22 cellular contexts compared by ENCODE assay signal in the genomic region with DNA sequence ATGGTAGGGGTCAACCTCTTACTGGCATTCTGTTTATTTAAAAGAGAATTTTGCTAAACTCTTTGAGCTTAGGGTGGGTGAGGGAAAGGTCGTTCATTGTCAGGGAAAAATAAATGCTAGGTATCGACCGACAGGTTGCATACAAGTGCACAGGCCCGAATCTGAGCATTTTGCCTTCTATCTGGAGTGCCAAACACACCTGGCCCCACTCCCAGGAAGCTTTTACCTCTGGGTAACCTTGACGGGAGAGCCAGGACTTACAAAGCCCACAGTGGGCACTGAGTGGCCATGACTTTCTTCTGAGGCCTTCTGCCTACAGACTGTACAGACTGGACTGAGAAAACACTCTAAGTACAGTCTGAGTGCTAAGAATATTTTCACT.
A peak's percentile ranks its signal among the peaks of the same experiment; 100 is the strongest.
DNase-seq lines count a peak whose midpoint lies in the region; ATAC-seq, FAIRE-seq and TF ChIP-seq lines count a peak whose summit lies in the region.
"Had no signal": no experiment of that assay in that cellular context is flagged by ENCODE, and none has a peak within 500 bp of the region (broad histone marks: within the 10 kb centered on the region; RNA-seq: fewer than 3 reads in every experiment).

No MANE protein-coding gene starts in this region.

- no peak overlapping the region for H3K4me3 Mint-ChIP-seq in CD4-positive, alpha-beta T cell
- H3K4me3 Mint-ChIP-seq in GM23338: no peak overlapping the region
- peak overlapping the region; percentile 56 for H3K4me3 Mint-ChIP-seq in activated T-helper 1 cell treated with anti-CD3 and anti-CD28 coated beads, Interleukin-12 subunit alpha, Interleukin-12 subunit beta, Interleukin-2, Interleukin-4 antibody, amounts not matched to agents 30 ng/mL and 10 ng/mL and 1 ng/mL, durations not matched to agents 14 hours and 24 hours and 36 hours
- H3K4me3 Mint-ChIP-seq: neural progenitor cell had no signal

- WGBS in pancreas, 2 donors: 13 to 14% methylated on average over 5 of the region's 5 CpGs

- peaks cover 79% of the 10 kb centered on the region for H3K36me3 Mint-ChIP-seq in CD4-positive, alpha-beta T cell (ENCODE audit: low read depth)
- no peaks in the 10 kb centered on the region for H3K36me3 Mint-ChIP-seq in GM23338 (ENCODE audit: low read depth)
- peaks cover 62% of the 10 kb centered on the region for H3K36me3 Mint-ChIP-seq in activated T-helper 1 cell treated with anti-CD3 and anti-CD28 coated beads, Interleukin-12 subunit alpha, Interleukin-12 subunit beta, Interleukin-2, Interleukin-4 antibody, amounts not matched to agents 30 ng/mL and 10 ng/mL and 1 ng/mL, durations not matched to agents 14 hours and 24 hours and 36 hours (ENCODE audit: low read depth)
- H3K36me3 Mint-ChIP-seq: neural progenitor cell had no signal

- no peak for DNase-seq in CD4-positive, alpha-beta T cell
- DNase-seq in GM23338 (ENCODE audit: low spot score): no peak
- no peak for DNase-seq in activated T-helper 1 cell treated with anti-CD3 and anti-CD28 coated beads, Interleukin-12 subunit alpha, Interleukin-12 subunit beta, Interleukin-2, Interleukin-4 antibody, amounts not matched to agents 30 ng/mL and 10 ng/mL and 1 ng/mL, durations not matched to agents 14 hours and 24 hours and 36 hours (ENCODE audit: low spot score)
- peak in 4 of 6 donors; percentile 78 to 89 (median 85) for DNase-seq in pancreas
- DNase-seq in DMS153 (lab: John Stamatoyannopoulos, UW): no peak
- no peak for DNase-seq in NCI-H2171 (lab: John Stamatoyannopoulos, UW)
- DNase-seq: activated gamma-delta T cell; erythroblast; GOT3; head of caudate nucleus; islet precursor cell; NCI-H1436 treated with DMSO at 0.1 percent for 48 hours; NCI-H446; OCI-M1; stimulated activated CD4-positive, alpha-beta T cell treated with anti-CD3 and anti-CD28 coated beads, Interleukin-4, amount 100 ng/mL, for 24 hours; stimulated activated CD8-positive, alpha-beta memory T cell treated with anti-CD3 and anti-CD28 coated beads, Interleukin-4, amount 100 ng/mL, for 48 hours had no signal

- H3K9me3 ChIP-seq in CD4-positive, alpha-beta T cell (ENCODE audit: control insufficient read depth, low read length): no peaks in the 10 kb centered on the region
- no peaks in the 10 kb centered on the region for H3K9me3 ChIP-seq in pancreas

- H3K9me2 ChIP-seq in GM23338 (ENCODE audit: insufficient read depth): no peaks in the 10 kb centered on the region

- H3K4me2 ChIP-seq in GM23338: peak overlapping the region; percentile 39; the same call in 1 of the 2 replicates
- H3K4me2 ChIP-seq: neural progenitor cell had no signal

- no peak for ATAC-seq in CD4-positive, alpha-beta T cell (ENCODE audit: poor library complexity)
- ATAC-seq in GM23338 (no peak), pancreas (peak; percentile 84 to 94 (median 88)), GM21360 (IDR thresholded peaks at IDR 0.05; ENCODE audit: unreplicated experiment) (no peak), HG02852 (IDR thresholded peaks at IDR 0.05; ENCODE audit: unreplicated experiment) (no peak)

- no peaks in the 10 kb centered on the region for H3K79me2 ChIP-seq in GM23338 (replicated peaks; ENCODE audit: insufficient read depth)

- H3K27ac Mint-ChIP-seq in CD4-positive, alpha-beta T cell: peak overlapping the region; percentile 76
- no peak overlapping the region for H3K27ac Mint-ChIP-seq in GM23338
- H3K27ac Mint-ChIP-seq in activated T-helper 1 cell treated with anti-CD3 and anti-CD28 coated beads, Interleukin-12 subunit alpha, Interleukin-12 subunit beta, Interleukin-2, Interleukin-4 antibody, amounts not matched to agents 30 ng/mL and 10 ng/mL and 1 ng/mL, durations not matched to agents 14 hours and 24 hours and 36 hours: peak overlapping the region; percentile 85
- H3K27ac Mint-ChIP-seq: neural progenitor cell had no signal

- no peak overlapping the region for H3K27ac ChIP-seq in CD4-positive, alpha-beta T cell (ENCODE audit: low read depth, low read length)
- H3K27ac ChIP-seq in GM23338 (ENCODE audit: low read depth) (peak overlapping the region; percentile 80; the same call in 1 of the 2 replicates), pancreas (peak overlapping the region; percentile 24 to 76 (median 67))
- H3K27ac ChIP-seq: neural progenitor cell, VCaP had no signal

- H3F3A ChIP-seq in GM23338 (replicated peaks; ENCODE audit: low read depth): no peaks in the 10 kb centered on the region

- POLR2A ChIA-PET in CD4-positive, alpha-beta T cell (lab: Charles Lee): interaction anchor here (0.8 to 1.0 kb wide), 3 partner anchors 9 to 158 kb away, joined by 3 to 5 read pairs (median 3); no protein-coding TSS in a partner anchor

- CTCF ChIA-PET in CD4-positive, alpha-beta T cell (lab: Charles Lee): no interaction called here

- H3K27me3 Mint-ChIP-seq in CD4-positive, alpha-beta T cell: no peaks in the 10 kb centered on the region
- H3K27me3 Mint-ChIP-seq in GM23338 (ENCODE audit: insufficient read depth, low read depth, poor library complexity): peaks cover 3% of the 10 kb centered on the region
- no peaks in the 10 kb centered on the region for H3K27me3 Mint-ChIP-seq in activated T-helper 1 cell treated with anti-CD3 and anti-CD28 coated beads, Interleukin-12 subunit alpha, Interleukin-12 subunit beta, Interleukin-2, Interleukin-4 antibody, amounts not matched to agents 30 ng/mL and 10 ng/mL and 1 ng/mL, durations not matched to agents 14 hours and 24 hours and 36 hours (ENCODE audit: insufficient read depth)

- no peak for FAIRE-seq in pancreas (lab: Jason Lieb, UNC)
- FAIRE-seq: astrocyte, D721Med had no signal

- H3K4me1 ChIP-seq in GM23338 (ENCODE audit: insufficient read depth): peaks cover 46% of the 10 kb centered on the region
- peaks cover 26 to 41% (median 40%) of the 10 kb centered on the region in 3 donors for H3K4me1 ChIP-seq in pancreas

- H4K20me1 ChIP-seq in GM23338 (replicated peaks; ENCODE audit: insufficient read depth): no peaks in the 10 kb centered on the region

- H3K9me3 Mint-ChIP-seq in CD4-positive, alpha-beta T cell: no peaks in the 10 kb centered on the region
- no peaks in the 10 kb centered on the region for H3K9me3 Mint-ChIP-seq in GM23338
- no peaks in the 10 kb centered on the region for H3K9me3 Mint-ChIP-seq in activated T-helper 1 cell treated with anti-CD3 and anti-CD28 coated beads, Interleukin-12 subunit alpha, Interleukin-12 subunit beta, Interleukin-2, Interleukin-4 antibody, amounts not matched to agents 30 ng/mL and 10 ng/mL and 1 ng/mL, durations not matched to agents 14 hours and 24 hours and 36 hours
- H3K9me3 Mint-ChIP-seq: neural progenitor cell had no signal

- H3K4me3 ChIP-seq in GM23338 (no peak overlapping the region), pancreas (no peak overlapping the region)
- H3K4me3 ChIP-seq: neural progenitor cell had no signal

- no peak for TF ChIP-seq CTCF in CD4-positive, alpha-beta T cell (IDR thresholded peaks at IDR 0.05)
- TF ChIP-seq CTCF in GM23338 (conservative IDR thresholded peaks at IDR 0.05; ENCODE audit: low read depth in 2 of 2): no peak
- no peak for TF ChIP-seq CTCF in pancreas (IDR thresholded peaks at IDR 0.05)

- H3K36me3 ChIP-seq in GM23338 (ENCODE audit: insufficient read depth) (no peaks in the 10 kb centered on the region), pancreas (no peaks in the 10 kb centered on the region)
- H3K36me3 ChIP-seq: neural progenitor cell had no signal

- no peak overlapping the region for H2AFZ ChIP-seq in GM23338
- H2AFZ ChIP-seq: neural progenitor cell had no signal

- H3K27me3 ChIP-seq in CD4-positive, alpha-beta T cell (ENCODE audit: control insufficient read depth, insufficient read depth, low read length): no peaks in the 10 kb centered on the region
- H3K27me3 ChIP-seq in GM23338 (ENCODE audit: insufficient read depth) (no peaks in the 10 kb centered on the region), pancreas (no peaks in the 10 kb centered on the region)
- H3K27me3 ChIP-seq: neural progenitor cell had no signal

- H3K4me1 Mint-ChIP-seq in CD4-positive, alpha-beta T cell (ENCODE audit: low read depth): peaks cover 22% of the 10 kb centered on the region
- H3K4me1 Mint-ChIP-seq in GM23338: peaks cover 57% of the 10 kb centered on the region
- peaks cover 84% of the 10 kb centered on the region for H3K4me1 Mint-ChIP-seq in activated T-helper 1 cell treated with anti-CD3 and anti-CD28 coated beads, Interleukin-12 subunit alpha, Interleukin-12 subunit beta, Interleukin-2, Interleukin-4 antibody, amounts not matched to agents 30 ng/mL and 10 ng/mL and 1 ng/mL, durations not matched to agents 14 hours and 24 hours and 36 hours (ENCODE audit: low read depth)

- intact Hi-C loops in CD4-positive, alpha-beta T cell (cut with DNase I, micrococcal nuclease): loop anchor here (5.0 kb wide), 2 partner anchors 33 to 153 kb away; a partner anchor contains a TSS
- intact Hi-C loops in activated T-helper 1 cell treated with anti-CD3 and anti-CD28 coated beads, Interleukin-12 subunit alpha, Interleukin-12 subunit beta, Interleukin-2, Interleukin-4 antibody, amounts not matched to agents 30 ng/mL and 10 ng/mL and 1 ng/mL, durations not matched to agents 14 hours and 24 hours and 36 hours (cut with micrococcal nuclease): loop anchor here (5.0 kb wide), 4 partner anchors 48 to 328 kb away; no protein-coding TSS in a partner anchor
- intact Hi-C loops in pancreas (cut with DNase I): no loop called here

TF ChIP-seq in GM23338, 12 proteins besides CTCF, POLR2A, EP300 and RAD21 (continues in another document):
- TF ChIP-seq POLR2AphosphoS5 (IDR thresholded peaks at IDR 0.05; ENCODE audit: low read depth): no peak

Comparison
In these comparisons a context has a peak if more than half of its experiments do, and no peak if none do; other contexts are left out.
1. ATAC-seq: peak in pancreas (4 of 4); none in CD4-positive, alpha-beta T cell (single experiment), GM23338 (single experiment), GM21360 (single experiment) and HG02852 (single experiment).
2. DNase-seq: peak in pancreas (4 of 6); none in CD4-positive, alpha-beta T cell (0 of 10), GM23338 (single experiment), activated T-helper 1 cell treated with anti-CD3 and anti-CD28 coated beads, Interleukin-12 subunit alpha, Interleukin-12 subunit beta, Interleukin-2, Interleukin-4 antibody, amounts not matched to agents 30 ng/mL and 10 ng/mL and 1 ng/mL, durations not matched to agents 14 hours and 24 hours and 36 hours (single experiment), DMS153 (single experiment) and NCI-H2171 (single experiment).
3. intact Hi-C loops: an anchor here in CD4-positive, alpha-beta T cell (5.0 kb wide) and activated T-helper 1 cell treated with anti-CD3 and anti-CD28 coated beads, Interleukin-12 subunit alpha, Interleukin-12 subunit beta, Interleukin-2, Interleukin-4 antibody, amounts not matched to agents 30 ng/mL and 10 ng/mL and 1 ng/mL, durations not matched to agents 14 hours and 24 hours and 36 hours (5.0 kb wide); none called in pancreas.